ENCODE assay signal across 27 cellular contexts in genomic region chr5:139051392-139051791, GRCh38.
A peak's percentile ranks its signal among the peaks of the same experiment; 100 is the strongest.
DNase-seq lines count a peak whose midpoint lies in the region; ATAC-seq and TF ChIP-seq lines count a peak whose summit lies in the region.
"Had no signal": no experiment of that assay in that cellular context is flagged by ENCODE, and none has a peak within 500 bp of the region (broad histone marks: within the 10 kb centered on the region; RNA-seq: fewer than 3 reads in every experiment).

No MANE protein-coding gene starts in this region.

- no peaks in the 10 kb centered on the region for H3K4me1 ChIP-seq in left lung

- no peaks in the 10 kb centered on the region for H3K9me3 ChIP-seq in left lung
- H3K9me3 ChIP-seq: gastroesophageal sphincter, MG63, suprapubic skin had no signal

- DNase-seq in NCI-H1417 (lab: John Stamatoyannopoulos, UW), result peak in 2 of 3 experiments; percentile 11 to 60
- no peak for DNase-seq in NCI-H1417 treated with DMSO at 0.1 percent for 48 hours (lab: John Stamatoyannopoulos, UW)
- peak; percentile 77 for DNase-seq in LNCaP clone FGC (ENCODE audit: low read depth)
- DNase-seq in astrocyte of the spinal cord (ENCODE audit: low read depth, low spot score), result peak; percentile 17
- DNase-seq in left lung, result no peak
- DNase-seq in activated naive CD4-positive, alpha-beta T cell treated with anti-CD3 and anti-CD28 coated beads, Interleukin-2, amount 50 U/mL, for 16 hours, result no peak
- DNase-seq in activated CD4-positive, alpha-beta T cell treated with anti-CD3 and anti-CD28 coated beads for 36 hours, result no peak
- DNase-seq: activated CD4-positive, alpha-beta memory T cell treated with anti-CD3 and anti-CD28 coated beads, Interleukin-2, amount 10 ng/mL, durations not matched to agents 7 days and 5 days; activated CD4-positive, alpha-beta T cell treated with anti-CD3 and anti-CD28 coated beads for 1 hour; activated CD8-positive, alpha-beta memory T cell treated with anti-CD3 and anti-CD28 coated beads, Interleukin-2, amount 50 U/mL, for 4 hours; activated naive CD4-positive, alpha-beta T cell; H7; hippocampal formation; KBM-7; MG63; NCI-H1105; NCI-H2081 treated with DMSO at 0.1 percent for 48 hours; NCI-H526 treated with DMSO at 0.1 percent for 48 hours; stimulated activated naive B cell treated with anti-CD40 and anti-IgM and Interleukin-4, amounts not matched to agents 10 μg/mL and 1 μg/mL and 100 μg/mL, for 72 hours had no signal

- no peaks in the 10 kb centered on the region for H3K27me3 Mint-ChIP-seq in activated CD4-positive, alpha-beta T cell treated with anti-CD3 and anti-CD28 coated beads for 36 hours
- H3K27me3 Mint-ChIP-seq: activated CD4-positive, alpha-beta memory T cell treated with anti-CD3 and anti-CD28 coated beads, Interleukin-2, amount 10 ng/mL, durations not matched to agents 7 days and 5 days; natural killer cell treated with Interleukin-12 subunit alpha and Interleukin-12 subunit beta and Interleukin-15 and Interleukin-18, amount 100 ng/mL, for 72 hours; stimulated activated naive B cell treated with anti-CD40 and anti-IgM and Interleukin-4, amounts not matched to agents 10 μg/mL and 1 μg/mL and 100 μg/mL, for 72 hours had no signal

- intact Hi-C loops in left lung (cut with DNase I), result no loop called here
- intact Hi-C loops in activated CD4-positive, alpha-beta T cell treated with anti-CD3 and anti-CD28 coated beads for 36 hours (cut with DNase I, micrococcal nuclease), result no loop called here

- in situ Hi-C loops in astrocyte of the spinal cord (cut with HindIII; ENCODE audit: low sequenced_read_pairs), result no loop called here

- H3K27me3 ChIP-seq in left lung, result no peaks in the 10 kb centered on the region
- H3K27me3 ChIP-seq: gastroesophageal sphincter, MG63, suprapubic skin had no signal

- POLR2A ChIA-PET in activated CD4-positive, alpha-beta T cell treated with anti-CD3 and anti-CD28 coated beads for 36 hours (lab: Charles Lee), result no interaction called here

- H3K4me3 ChIP-seq in LNCaP clone FGC (ENCODE audit: low read depth, low read length), result no peak overlapping the region
- H3K4me3 ChIP-seq in astrocyte of the spinal cord (ENCODE audit: low read depth, low read length), result no peak overlapping the region
- no peak overlapping the region for H3K4me3 ChIP-seq in left lung
- H3K4me3 ChIP-seq: gastroesophageal sphincter, GM12878, lung, MG63, suprapubic skin had no signal

- no peak for TF ChIP-seq CTCF in LNCaP clone FGC (IDR thresholded peaks at IDR 0.05; ENCODE audit: control insufficient read depth, extremely low read depth, insufficient read depth)
- no peak for TF ChIP-seq CTCF in astrocyte of the spinal cord (IDR thresholded peaks at IDR 0.05; ENCODE audit: low read depth, low read length)
- no peak for TF ChIP-seq CTCF in left lung (IDR thresholded peaks at IDR 0.05)

- H3K27ac ChIP-seq in left lung, result no peak overlapping the region
- H3K27ac ChIP-seq: gastroesophageal sphincter, HL-60, suprapubic skin had no signal

- CTCF ChIA-PET in activated CD4-positive, alpha-beta T cell treated with anti-CD3 and anti-CD28 coated beads for 36 hours (lab: Charles Lee), result no interaction called here

- no peaks in the 10 kb centered on the region for H3K36me3 Mint-ChIP-seq in activated CD4-positive, alpha-beta T cell treated with anti-CD3 and anti-CD28 coated beads for 36 hours (ENCODE audit: low read depth)
- H3K36me3 Mint-ChIP-seq: natural killer cell treated with Interleukin-12 subunit alpha and Interleukin-12 subunit beta and Interleukin-15 and Interleukin-18, amount 100 ng/mL, for 72 hours had no signal

- no peaks in the 10 kb centered on the region for H3K9me3 Mint-ChIP-seq in activated CD4-positive, alpha-beta T cell treated with anti-CD3 and anti-CD28 coated beads for 36 hours (ENCODE audit: low read depth)
- H3K9me3 Mint-ChIP-seq: activated CD4-positive, alpha-beta memory T cell treated with anti-CD3 and anti-CD28 coated beads, Interleukin-2, amount 10 ng/mL, durations not matched to agents 7 days and 5 days; natural killer cell treated with Interleukin-12 subunit alpha and Interleukin-12 subunit beta and Interleukin-15 and Interleukin-18, amount 100 ng/mL, for 72 hours; stimulated activated naive B cell treated with anti-CD40 and anti-IgM and Interleukin-4, amounts not matched to agents 10 μg/mL and 1 μg/mL and 100 μg/mL, for 72 hours; T-helper 2 cell treated with Interferon-gamma antibody and Interleukin-4, amounts not matched to agents 5 μg/mL and 100 μg/mL, for 36 hours had no signal

- H3K4me1 Mint-ChIP-seq in activated CD4-positive, alpha-beta T cell treated with anti-CD3 and anti-CD28 coated beads for 36 hours, result no peaks in the 10 kb centered on the region
- H3K4me1 Mint-ChIP-seq: activated CD4-positive, alpha-beta memory T cell treated with anti-CD3 and anti-CD28 coated beads, Interleukin-2, amount 10 ng/mL, durations not matched to agents 7 days and 5 days; stimulated activated naive B cell treated with anti-CD40 and anti-IgM and Interleukin-4, amounts not matched to agents 10 μg/mL and 1 μg/mL and 100 μg/mL, for 72 hours had no signal

- no peak overlapping the region for H3K4me3 Mint-ChIP-seq in activated CD4-positive, alpha-beta T cell treated with anti-CD3 and anti-CD28 coated beads for 36 hours
- H3K4me3 Mint-ChIP-seq: activated CD4-positive, alpha-beta memory T cell treated with anti-CD3 and anti-CD28 coated beads, Interleukin-2, amount 10 ng/mL, durations not matched to agents 7 days and 5 days; natural killer cell treated with Interleukin-12 subunit alpha and Interleukin-12 subunit beta and Interleukin-15 and Interleukin-18, amount 100 ng/mL, for 72 hours; stimulated activated naive B cell treated with anti-CD40 and anti-IgM and Interleukin-4, amounts not matched to agents 10 μg/mL and 1 μg/mL and 100 μg/mL, for 72 hours; T-helper 2 cell treated with Interferon-gamma antibody and Interleukin-4, amounts not matched to agents 5 μg/mL and 100 μg/mL, for 36 hours had no signal

- H3K27ac Mint-ChIP-seq in activated CD4-positive, alpha-beta T cell treated with anti-CD3 and anti-CD28 coated beads for 36 hours, result no peak overlapping the region
- H3K27ac Mint-ChIP-seq: activated CD4-positive, alpha-beta memory T cell treated with anti-CD3 and anti-CD28 coated beads, Interleukin-2, amount 10 ng/mL, durations not matched to agents 7 days and 5 days; natural killer cell treated with Interleukin-12 subunit alpha and Interleukin-12 subunit beta and Interleukin-15 and Interleukin-18, amount 100 ng/mL, for 72 hours; stimulated activated naive B cell treated with anti-CD40 and anti-IgM and Interleukin-4, amounts not matched to agents 10 μg/mL and 1 μg/mL and 100 μg/mL, for 72 hours; T-helper 2 cell treated with Interferon-gamma antibody and Interleukin-4, amounts not matched to agents 5 μg/mL and 100 μg/mL, for 36 hours had no signal

- peak; percentile 80 for ATAC-seq in left lung
- no peak for ATAC-seq in HG02610 (IDR thresholded peaks at IDR 0.05; ENCODE audit: unreplicated experiment)
- ATAC-seq in activated CD4-positive, alpha-beta T cell treated with anti-CD3 and anti-CD28 coated beads for 36 hours, result no peak
- ATAC-seq: gastroesophageal sphincter; GM12878; natural killer cell treated with Interleukin-12 subunit alpha and Interleukin-12 subunit beta and Interleukin-15 and Interleukin-18, amount 100 ng/mL, for 72 hours; stimulated activated naive B cell treated with anti-CD40 and anti-IgM and Interleukin-4, amounts not matched to agents 10 μg/mL and 1 μg/mL and 100 μg/mL, for 72 hours had no signal

- H3K36me3 ChIP-seq in left lung, result no peaks in the 10 kb centered on the region

Comparison
In these comparisons a context has a peak if more than half of its experiments do, and no peak if none do; other contexts are left out.
1. DNase-seq: peak in NCI-H1417 (2 of 3), LNCaP clone FGC (single experiment) and astrocyte of the spinal cord (single experiment); none in NCI-H1417 treated with DMSO at 0.1 percent for 48 hours (single experiment), left lung (0 of 2), activated naive CD4-positive, alpha-beta T cell treated with anti-CD3 and anti-CD28 coated beads, Interleukin-2, amount 50 U/mL, for 16 hours (single experiment) and activated CD4-positive, alpha-beta T cell treated with anti-CD3 and anti-CD28 coated beads for 36 hours (single experiment).